In the genomic region with DNA sequence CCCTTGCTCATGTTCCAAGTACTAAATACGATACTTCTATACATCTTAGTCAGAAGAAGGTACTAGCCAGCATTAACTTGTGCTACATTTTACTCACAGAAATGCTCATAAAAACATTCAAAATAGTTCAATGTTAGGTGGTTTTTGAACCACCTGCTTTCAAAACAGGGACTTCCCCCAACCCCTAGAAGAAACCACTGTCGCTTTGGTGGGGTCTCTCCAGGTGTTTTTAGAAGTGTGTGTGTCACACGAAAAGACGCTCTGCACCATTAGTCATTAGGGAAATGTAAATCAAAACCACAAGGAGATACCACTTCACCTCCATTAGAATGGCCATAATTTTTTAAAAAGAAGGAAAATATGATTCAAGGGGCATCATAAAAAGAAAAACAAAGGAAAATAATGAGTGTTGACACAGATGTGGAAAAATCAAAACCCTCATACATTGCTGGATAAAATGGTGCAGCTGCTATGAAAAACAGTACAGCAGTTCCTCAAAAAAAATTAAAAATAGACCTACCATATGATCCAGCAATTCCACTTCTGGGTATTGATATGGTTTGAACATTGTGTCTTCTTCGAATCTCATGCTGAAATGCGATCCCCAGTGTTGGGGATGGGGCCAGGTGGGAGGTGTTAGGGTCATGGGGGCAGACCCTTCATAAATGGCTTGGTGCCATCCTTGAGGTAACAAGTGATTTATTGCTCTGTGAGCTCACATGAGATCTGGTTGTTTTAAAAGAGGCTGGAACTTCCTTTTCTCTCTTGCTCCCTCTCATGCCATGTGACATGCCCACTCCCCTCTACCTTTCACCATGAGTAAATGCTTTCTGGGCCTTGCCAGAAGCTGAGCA, we compare ENCODE assay signal across 7 cellular contexts.
DNase-seq lines count a peak whose midpoint lies in the region; ATAC-seq and TF ChIP-seq lines count a peak whose summit lies in the region.

No MANE protein-coding gene starts in this region.

- no peaks in the 10 kb centered on the region for H3K9me3 ChIP-seq in psoas muscle
- no peaks in the 10 kb centered on the region for H3K9me3 ChIP-seq in vagina

- H3K36me3 ChIP-seq in brain microvascular endothelial cell (replicated peaks) (no peaks in the 10 kb centered on the region), psoas muscle (ENCODE audit: insufficient read depth in 1 of 2, low read depth in 1 of 2) (no peaks in the 10 kb centered on the region), vagina (no peaks in the 10 kb centered on the region)

- peak; percentile 33 for DNase-seq in RPMI7951 (ENCODE audit: low read depth)
- no peak for DNase-seq in brain microvascular endothelial cell
- no peak for DNase-seq in psoas muscle
- no peak for DNase-seq in vagina (ENCODE audit: extremely low spot score in 2 of 2)

- H3K27ac ChIP-seq in brain microvascular endothelial cell (peak overlapping the region; percentile 9), psoas muscle (no peak overlapping the region), vagina (no peak overlapping the region)

- H3K4me1 Mint-ChIP-seq in stimulated activated memory B cell treated with anti-CD40 and anti-IgM and Interleukin-4, amounts not matched to agents 10 μg/mL and 1 μg/mL and 100 μg/mL, for 72 hours: peaks cover 33% of the 10 kb centered on the region

- H3K9me3 Mint-ChIP-seq in stimulated activated memory B cell treated with anti-CD40 and anti-IgM and Interleukin-4, amounts not matched to agents 10 μg/mL and 1 μg/mL and 100 μg/mL, for 72 hours: no peaks in the 10 kb centered on the region

- H3K4me3 ChIP-seq in brain microvascular endothelial cell (ENCODE audit: low read depth, low read length) (no peak overlapping the region), psoas muscle (no peak overlapping the region), vagina (no peak overlapping the region)

- H3K36me3 Mint-ChIP-seq in stimulated activated memory B cell treated with anti-CD40 and anti-IgM and Interleukin-4, amounts not matched to agents 10 μg/mL and 1 μg/mL and 100 μg/mL, for 72 hours: no peaks in the 10 kb centered on the region

- H3K27me3 ChIP-seq in brain microvascular endothelial cell (replicated peaks): no peaks in the 10 kb centered on the region
- no peaks in the 10 kb centered on the region for H3K27me3 ChIP-seq in psoas muscle (ENCODE audit: insufficient read depth in 3 of 3, low read length in 2 of 3)
- H3K27me3 ChIP-seq in vagina: no peaks in the 10 kb centered on the region

- ATAC-seq in GM19395 (IDR thresholded peaks at IDR 0.05; ENCODE audit: unreplicated experiment) (peak; percentile 75), HG03095 (IDR thresholded peaks at IDR 0.05; ENCODE audit: unreplicated experiment) (peak; percentile 67), psoas muscle (no peak)
- ATAC-seq in stimulated activated memory B cell treated with anti-CD40 and anti-IgM and Interleukin-4, amounts not matched to agents 10 μg/mL and 1 μg/mL and 100 μg/mL, for 72 hours: peak; percentile 87

- in situ Hi-C loops in brain microvascular endothelial cell (cut with HindIII; ENCODE audit: low pct_ligation_motif_present, low sequenced_read_pairs): no loop called here

- intact Hi-C loops in psoas muscle (cut with DNase I) (no loop called here), vagina (cut with DNase I) (no loop called here)

- H3K4me1 ChIP-seq in psoas muscle: no peaks in the 10 kb centered on the region
- no peaks in the 10 kb centered on the region for H3K4me1 ChIP-seq in vagina

- peak overlapping the region; percentile 54 for H3K4me3 Mint-ChIP-seq in stimulated activated memory B cell treated with anti-CD40 and anti-IgM and Interleukin-4, amounts not matched to agents 10 μg/mL and 1 μg/mL and 100 μg/mL, for 72 hours

- WGBS in psoas muscle, 3 donors: 69 to 72% (median 71%) methylated on average over 6 of the region's 6 CpGs

- TF ChIP-seq CTCF in brain microvascular endothelial cell (IDR thresholded peaks at IDR 0.05; ENCODE audit: low read depth, low read length, missing control alignments) (no peak), psoas muscle (IDR thresholded peaks at IDR 0.05) (no peak), vagina (IDR thresholded peaks at IDR 0.05) (no peak)

- no peak for TF ChIP-seq POLR2A in vagina (IDR thresholded peaks at IDR 0.05)

- peak overlapping the region; percentile 91 for H3K27ac Mint-ChIP-seq in stimulated activated memory B cell treated with anti-CD40 and anti-IgM and Interleukin-4, amounts not matched to agents 10 μg/mL and 1 μg/mL and 100 μg/mL, for 72 hours

- H3K27me3 Mint-ChIP-seq in stimulated activated memory B cell treated with anti-CD40 and anti-IgM and Interleukin-4, amounts not matched to agents 10 μg/mL and 1 μg/mL and 100 μg/mL, for 72 hours: no peaks in the 10 kb centered on the region

Comparison
In these comparisons a context has a peak if more than half of its experiments do, and no peak if none do; other contexts are left out.
1. ATAC-seq: peak in GM19395 (single experiment), HG03095 (single experiment) and stimulated activated memory B cell treated with anti-CD40 and anti-IgM and Interleukin-4, amounts not matched to agents 10 μg/mL and 1 μg/mL and 100 μg/mL, for 72 hours (single experiment); none in psoas muscle (0 of 4).